Comparison of ENCODE assay signal across 25 cellular contexts in genomic region chr10:87064651-87065050, GRCh38. TPM values are rescaled to one million over a fixed set of nuclear protein-coding genes. Genes with fewer than 3 reads are reported as not detected.
"Had no signal": no experiment of that assay in that cellular context is flagged by ENCODE, and none has a peak within 500 bp of the region (broad histone marks: within the 10 kb centered on the region; RNA-seq: fewer than 3 reads in every experiment).

No MANE protein-coding gene starts in this region.

- DNase-seq: activated CD4-positive, alpha-beta T cell treated with anti-CD3 and anti-CD28 coated beads for 1 hour; activated CD8-positive, alpha-beta memory T cell treated with anti-CD3 and anti-CD28 coated beads, Interleukin-2, amount 50 U/mL, for 48 hours; activated CD8-positive, alpha-beta T cell treated with anti-CD3 and anti-CD28 coated beads for 36 hours; activated gamma-delta T cell; activated T-cell treated with anti-CD3 and anti-CD28 coated beads, Interleukin-2, amount 50 U/mL, for 72 hours; colonic mucosa; ovary; retina; SHP77; stimulated activated CD4-positive, alpha-beta T cell treated with anti-CD3 and anti-CD28 coated beads, Interleukin-4, amount 100 ng/mL, for 1 hour; stimulated activated naive CD4-positive, alpha-beta T cell; T-helper 1 cell; T1000; trophoblast cell had no signal

- ATAC-seq: activated CD8-positive, alpha-beta T cell treated with anti-CD3 and anti-CD28 coated beads for 36 hours; activated naive CD4-positive, alpha-beta T cell treated with anti-CD3 and anti-CD28 coated beads, Interleukin-2, amount 50 U/mL, for 72 hours; activated T-cell treated with anti-CD3 and anti-CD28 coated beads, Interleukin-2, amount 50 U/mL, for 72 hours; SK-N-SH treated with all-trans-retinoic acid at 6 μM for 48 hours had no signal

- H3K4me3 ChIP-seq: ascending aorta, cardiac muscle cell, colonic mucosa, esophagus muscularis mucosa, ovary, suprapubic skin had no signal

- H3K4me3 Mint-ChIP-seq: activated CD8-positive, alpha-beta T cell treated with anti-CD3 and anti-CD28 coated beads for 36 hours; activated T-cell treated with anti-CD3 and anti-CD28 coated beads, Interleukin-2, amount 50 U/mL, for 72 hours; mesothelial cell of epicardium had no signal

- H3K27ac Mint-ChIP-seq: activated T-cell treated with anti-CD3 and anti-CD28 coated beads, Interleukin-2, amount 50 U/mL, for 72 hours; mesothelial cell of epicardium had no signal

- H3K4me1 ChIP-seq: ascending aorta, colonic mucosa, esophagus muscularis mucosa, suprapubic skin had no signal

- H3K36me3 ChIP-seq: ovary had no signal

- H3K27me3 Mint-ChIP-seq: activated CD8-positive, alpha-beta T cell treated with anti-CD3 and anti-CD28 coated beads for 36 hours had no signal

- H3K9me3 ChIP-seq: ascending aorta, colonic mucosa, esophagus muscularis mucosa, ovary, suprapubic skin had no signal

- H3K27ac ChIP-seq: ascending aorta, cardiac muscle cell, colonic mucosa, esophagus muscularis mucosa, ovary, suprapubic skin, VCaP had no signal

- H3K27me3 ChIP-seq: ascending aorta, cardiac muscle cell, colonic mucosa, esophagus muscularis mucosa, ovary, suprapubic skin had no signal

- H3K4me1 Mint-ChIP-seq: mesothelial cell of epicardium had no signal

- H3K9me3 Mint-ChIP-seq: activated CD8-positive, alpha-beta T cell treated with anti-CD3 and anti-CD28 coated beads for 36 hours; activated naive CD4-positive, alpha-beta T cell treated with anti-CD3 and anti-CD28 coated beads, Interleukin-2, amount 50 U/mL, for 72 hours; activated T-cell treated with anti-CD3 and anti-CD28 coated beads, Interleukin-2, amount 50 U/mL, for 72 hours; mesothelial cell of epicardium had no signal

RNA-seq across cellular contexts. Expression of gene FAM25A, which starts 44.6 kb away (rescaled TPM):
- total RNA-seq: activated CD8-positive, alpha-beta T cell treated with anti-CD3 and anti-CD28 coated beads for 36 hours; activated naive CD4-positive, alpha-beta T cell treated with anti-CD3 and anti-CD28 coated beads, Interleukin-2, amount 50 U/mL, for 72 hours; activated T-cell treated with anti-CD3 and anti-CD28 coated beads, Interleukin-2, amount 50 U/mL, for 72 hours; ascending aorta; cardiac muscle cell; colonic mucosa; esophagus muscularis mucosa; glomerular endothelial cell; mesothelial cell of epicardium; myocyte; ovary had no signal
- polyA plus RNA-seq: cardiac muscle cell, neural cell, ovary had no signal
